ENCODE assay signal across 1 cellular context in the genomic region with DNA sequence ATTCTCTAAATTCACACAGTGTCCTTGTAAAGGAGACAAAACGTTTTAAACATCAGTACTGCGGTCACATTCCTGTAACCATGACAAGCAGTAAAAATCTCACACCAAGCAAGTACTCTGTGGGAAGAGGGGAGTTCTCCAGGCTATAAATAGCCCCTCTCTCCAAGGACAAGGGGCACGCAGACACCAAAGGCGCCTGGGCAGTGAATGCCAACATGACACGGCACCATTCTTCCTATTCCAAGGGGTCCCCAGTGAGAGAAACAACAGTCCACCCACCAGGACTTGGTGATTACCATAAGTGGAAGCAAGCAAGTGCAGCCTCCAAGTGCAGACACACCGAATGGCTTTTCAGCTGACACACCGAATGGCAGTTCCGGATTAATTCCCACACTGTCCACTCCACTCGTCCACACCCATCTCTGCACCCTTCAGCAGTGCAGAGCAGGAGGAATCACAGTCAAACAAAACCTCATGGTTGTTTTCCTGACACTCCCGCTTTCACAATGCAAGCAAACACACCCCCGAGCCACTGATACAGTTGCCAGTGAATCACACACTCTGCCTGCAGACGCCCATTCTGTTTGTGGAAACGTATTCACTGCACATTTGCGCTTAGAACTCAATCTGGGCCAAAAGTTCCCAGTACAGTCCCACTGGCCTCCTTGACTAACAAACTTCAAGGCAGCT.
TF ChIP-seq lines count a peak whose summit lies in the region.

No MANE protein-coding gene starts in this region.

TF ChIP-seq in HepG2, 621 proteins besides CTCF, POLR2A, EP300 and RAD21 (continues in another document):
- TF ChIP-seq, protein P1, sequence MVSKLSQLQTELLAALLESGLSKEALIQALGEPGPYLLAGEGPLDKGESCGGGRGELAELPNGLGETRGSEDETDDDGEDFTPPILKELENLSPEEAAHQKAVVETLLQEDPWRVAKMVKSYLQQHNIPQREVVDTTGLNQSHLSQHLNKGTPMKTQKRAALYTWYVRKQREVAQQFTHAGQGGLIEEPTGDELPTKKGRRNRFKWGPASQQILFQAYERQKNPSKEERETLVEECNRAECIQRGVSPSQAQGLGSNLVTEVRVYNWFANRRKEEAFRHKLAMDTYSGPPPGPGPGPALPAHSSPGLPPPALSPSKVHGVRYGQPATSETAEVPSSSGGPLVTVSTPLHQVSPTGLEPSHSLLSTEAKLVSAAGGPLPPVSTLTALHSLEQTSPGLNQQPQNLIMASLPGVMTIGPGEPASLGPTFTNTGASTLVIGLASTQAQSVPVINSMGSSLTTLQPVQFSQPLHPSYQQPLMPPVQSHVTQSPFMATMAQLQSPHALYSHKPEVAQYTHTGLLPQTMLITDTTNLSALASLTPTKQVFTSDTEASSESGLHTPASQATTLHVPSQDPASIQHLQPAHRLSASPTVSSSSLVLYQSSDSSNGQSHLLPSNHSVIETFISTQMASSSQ (IDR thresholded peaks at IDR 0.05; ENCODE audit: low read depth): no peak
- TF ChIP-seq, protein P1 (CRISPR knock-in tag; IDR thresholded peaks at IDR 0.05; ENCODE audit: borderline replicate concordance): no peak
- TF ChIP-seq BCL6 (CRISPR knock-in tag; IDR thresholded peaks at IDR 0.05): no peak
- TF ChIP-seq SNRNP70 (IDR thresholded peaks at IDR 0.05; ENCODE audit: low read depth, low read length): no peak
- no peak for TF ChIP-seq RXRB (CRISPR knock-in tag; IDR thresholded peaks at IDR 0.05; ENCODE audit: borderline replicate concordance)
- no peak for TF ChIP-seq MTA3 (CRISPR knock-in tag; IDR thresholded peaks at IDR 0.05)
- no peak for TF ChIP-seq ZNF367 (CRISPR knock-in tag; IDR thresholded peaks at IDR 0.05; ENCODE audit: borderline replicate concordance)
- no peak for TF ChIP-seq GATA4 (IDR thresholded peaks at IDR 0.05; ENCODE audit: borderline replicate concordance, low read depth)
- no peak for TF ChIP-seq NAIF1 (CRISPR knock-in tag; IDR thresholded peaks at IDR 0.05; ENCODE audit: borderline replicate concordance)
- TF ChIP-seq FOXA3 (CRISPR knock-in tag; IDR thresholded peaks at IDR 0.05): peak; percentile 6; the same call in 1 of the 2 replicates
- TF ChIP-seq POLR2AphosphoS5 (IDR thresholded peaks at IDR 0.05; ENCODE audit: low read depth, low read length): no peak
- TF ChIP-seq, protein P2, sequence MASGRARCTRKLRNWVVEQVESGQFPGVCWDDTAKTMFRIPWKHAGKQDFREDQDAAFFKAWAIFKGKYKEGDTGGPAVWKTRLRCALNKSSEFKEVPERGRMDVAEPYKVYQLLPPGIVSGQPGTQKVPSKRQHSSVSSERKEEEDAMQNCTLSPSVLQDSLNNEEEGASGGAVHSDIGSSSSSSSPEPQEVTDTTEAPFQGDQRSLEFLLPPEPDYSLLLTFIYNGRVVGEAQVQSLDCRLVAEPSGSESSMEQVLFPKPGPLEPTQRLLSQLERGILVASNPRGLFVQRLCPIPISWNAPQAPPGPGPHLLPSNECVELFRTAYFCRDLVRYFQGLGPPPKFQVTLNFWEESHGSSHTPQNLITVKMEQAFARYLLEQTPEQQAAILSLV (CRISPR knock-in tag; IDR thresholded peaks at IDR 0.05; ENCODE audit: borderline replicate concordance): no peak
- no peak for TF ChIP-seq U2AF2 (IDR thresholded peaks at IDR 0.05; ENCODE audit: low read depth, low read length)
- no peak for TF ChIP-seq FOSL1 (CRISPR knock-in tag; IDR thresholded peaks at IDR 0.05; ENCODE audit: borderline replicate concordance)
- TF ChIP-seq, protein P3, sequence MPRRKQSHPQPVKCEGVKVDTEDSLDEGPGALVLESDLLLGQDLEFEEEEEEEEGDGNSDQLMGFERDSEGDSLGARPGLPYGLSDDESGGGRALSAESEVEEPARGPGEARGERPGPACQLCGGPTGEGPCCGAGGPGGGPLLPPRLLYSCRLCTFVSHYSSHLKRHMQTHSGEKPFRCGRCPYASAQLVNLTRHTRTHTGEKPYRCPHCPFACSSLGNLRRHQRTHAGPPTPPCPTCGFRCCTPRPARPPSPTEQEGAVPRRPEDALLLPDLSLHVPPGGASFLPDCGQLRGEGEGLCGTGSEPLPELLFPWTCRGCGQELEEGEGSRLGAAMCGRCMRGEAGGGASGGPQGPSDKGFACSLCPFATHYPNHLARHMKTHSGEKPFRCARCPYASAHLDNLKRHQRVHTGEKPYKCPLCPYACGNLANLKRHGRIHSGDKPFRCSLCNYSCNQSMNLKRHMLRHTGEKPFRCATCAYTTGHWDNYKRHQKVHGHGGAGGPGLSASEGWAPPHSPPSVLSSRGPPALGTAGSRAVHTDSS (CRISPR knock-in tag; conservative IDR thresholded peaks at IDR 0.05): no peak
- TF ChIP-seq PHF5A (CRISPR knock-in tag; IDR thresholded peaks at IDR 0.05; ENCODE audit: low read depth, unreplicated experiment): no peak
- TF ChIP-seq RORA (CRISPR knock-in tag; IDR thresholded peaks at IDR 0.05): no peak
- no peak for TF ChIP-seq ZFP1 (CRISPR knock-in tag; IDR thresholded peaks at IDR 0.05)
- TF ChIP-seq, protein P4, sequence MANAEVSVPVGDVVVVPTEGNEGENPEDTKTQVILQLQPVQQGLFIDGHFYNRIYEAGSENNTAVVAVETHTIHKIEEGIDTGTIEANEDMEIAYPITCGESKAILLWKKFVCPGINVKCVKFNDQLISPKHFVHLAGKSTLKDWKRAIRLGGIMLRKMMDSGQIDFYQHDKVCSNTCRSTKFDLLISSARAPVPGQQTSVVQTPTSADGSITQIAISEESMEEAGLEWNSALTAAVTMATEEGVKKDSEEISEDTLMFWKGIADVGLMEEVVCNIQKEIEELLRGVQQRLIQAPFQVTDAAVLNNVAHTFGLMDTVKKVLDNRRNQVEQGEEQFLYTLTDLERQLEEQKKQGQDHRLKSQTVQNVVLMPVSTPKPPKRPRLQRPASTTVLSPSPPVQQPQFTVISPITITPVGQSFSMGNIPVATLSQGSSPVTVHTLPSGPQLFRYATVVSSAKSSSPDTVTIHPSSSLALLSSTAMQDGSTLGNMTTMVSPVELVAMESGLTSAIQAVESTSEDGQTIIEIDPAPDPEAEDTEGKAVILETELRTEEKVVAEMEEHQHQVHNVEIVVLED (CRISPR knock-in tag; IDR thresholded peaks at IDR 0.05; ENCODE audit: borderline replicate concordance): no peak
- TF ChIP-seq SP2 (CRISPR knock-in tag; IDR thresholded peaks at IDR 0.05): no peak
- peak; percentile 57; the same call in 1 of the 2 replicates for TF ChIP-seq POLR2G (IDR thresholded peaks at IDR 0.05; ENCODE audit: low read depth, low read length)
- TF ChIP-seq, protein P5, sequence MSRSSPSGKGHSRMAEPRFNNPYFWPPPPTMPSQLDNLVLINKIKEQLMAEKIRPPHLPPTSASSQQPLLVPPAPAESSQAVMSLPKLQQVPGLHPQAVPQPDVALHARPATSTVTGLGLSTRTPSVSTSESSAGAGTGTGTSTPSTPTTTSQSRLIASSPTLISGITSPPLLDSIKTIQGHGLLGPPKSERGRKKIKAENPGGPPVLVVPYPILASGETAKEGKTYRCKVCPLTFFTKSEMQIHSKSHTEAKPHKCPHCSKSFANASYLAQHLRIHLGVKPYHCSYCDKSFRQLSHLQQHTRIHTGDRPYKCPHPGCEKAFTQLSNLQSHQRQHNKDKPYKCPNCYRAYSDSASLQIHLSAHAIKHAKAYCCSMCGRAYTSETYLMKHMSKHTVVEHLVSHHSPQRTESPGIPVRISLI (CRISPR knock-in tag; IDR thresholded peaks at IDR 0.05; ENCODE audit: borderline replicate concordance): no peak
- no peak for TF ChIP-seq MIXL1 (CRISPR knock-in tag; IDR thresholded peaks at IDR 0.05)
- TF ChIP-seq, protein P6, sequence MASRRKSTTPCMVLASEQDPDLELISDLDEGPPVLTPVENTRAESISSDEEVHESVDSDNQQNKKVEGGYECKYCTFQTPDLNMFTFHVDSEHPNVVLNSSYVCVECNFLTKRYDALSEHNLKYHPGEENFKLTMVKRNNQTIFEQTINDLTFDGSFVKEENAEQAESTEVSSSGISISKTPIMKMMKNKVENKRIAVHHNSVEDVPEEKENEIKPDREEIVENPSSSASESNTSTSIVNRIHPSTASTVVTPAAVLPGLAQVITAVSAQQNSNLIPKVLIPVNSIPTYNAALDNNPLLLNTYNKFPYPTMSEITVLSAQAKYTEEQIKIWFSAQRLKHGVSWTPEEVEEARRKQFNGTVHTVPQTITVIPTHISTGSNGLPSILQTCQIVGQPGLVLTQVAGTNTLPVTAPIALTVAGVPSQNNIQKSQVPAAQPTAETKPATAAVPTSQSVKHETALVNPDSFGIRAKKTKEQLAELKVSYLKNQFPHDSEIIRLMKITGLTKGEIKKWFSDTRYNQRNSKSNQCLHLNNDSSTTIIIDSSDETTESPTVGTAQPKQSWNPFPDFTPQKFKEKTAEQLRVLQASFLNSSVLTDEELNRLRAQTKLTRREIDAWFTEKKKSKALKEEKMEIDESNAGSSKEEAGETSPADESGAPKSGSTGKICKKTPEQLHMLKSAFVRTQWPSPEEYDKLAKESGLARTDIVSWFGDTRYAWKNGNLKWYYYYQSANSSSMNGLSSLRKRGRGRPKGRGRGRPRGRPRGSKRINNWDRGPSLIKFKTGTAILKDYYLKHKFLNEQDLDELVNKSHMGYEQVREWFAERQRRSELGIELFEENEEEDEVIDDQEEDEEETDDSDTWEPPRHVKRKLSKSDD (CRISPR knock-in tag; IDR thresholded peaks at IDR 0.05; ENCODE audit: low read depth): no peak
- TF ChIP-seq ZNF737 (CRISPR knock-in tag; IDR thresholded peaks at IDR 0.05; ENCODE audit: borderline replicate concordance): no peak
- no peak for TF ChIP-seq ZNF674 (CRISPR knock-in tag; IDR thresholded peaks at IDR 0.05; ENCODE audit: low read depth)
- TF ChIP-seq MBD4 (IDR thresholded peaks at IDR 0.05; ENCODE audit: borderline replicate concordance, low read length): no peak
- no peak for TF ChIP-seq ZNF629 (CRISPR knock-in tag; conservative IDR thresholded peaks at IDR 0.05)
- no peak for TF ChIP-seq ZC3H4 (CRISPR knock-in tag; IDR thresholded peaks at IDR 0.05; ENCODE audit: borderline replicate concordance)
- TF ChIP-seq, protein P7, sequence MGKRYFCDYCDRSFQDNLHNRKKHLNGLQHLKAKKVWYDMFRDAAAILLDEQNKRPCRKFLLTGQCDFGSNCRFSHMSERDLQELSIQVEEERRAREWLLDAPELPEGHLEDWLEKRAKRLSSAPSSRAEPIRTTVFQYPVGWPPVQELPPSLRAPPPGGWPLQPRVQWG (CRISPR knock-in tag; IDR thresholded peaks at IDR 0.05; ENCODE audit: borderline replicate concordance, low read depth): no peak
- TF ChIP-seq AGO2 (optimal IDR thresholded peaks at IDR 0.05; ENCODE audit: low read depth, low read length): no peak
- no peak for TF ChIP-seq NFKBIZ (CRISPR knock-in tag; IDR thresholded peaks at IDR 0.05)
- no peak for TF ChIP-seq NBN (conservative IDR thresholded peaks at IDR 0.05)
- no peak for TF ChIP-seq ZSCAN25 (CRISPR knock-in tag; IDR thresholded peaks at IDR 0.05)
- TF ChIP-seq NCOA1 (CRISPR knock-in tag; IDR thresholded peaks at IDR 0.05): no peak
- no peak for TF ChIP-seq ASH2L (IDR thresholded peaks at IDR 0.05; ENCODE audit: insufficient read length, low read depth, low read length)
- no peak for TF ChIP-seq ZNF816 (CRISPR knock-in tag; IDR thresholded peaks at IDR 0.05; ENCODE audit: borderline replicate concordance)
- TF ChIP-seq CENPX (CRISPR knock-in tag; IDR thresholded peaks at IDR 0.05): no peak
- no peak for TF ChIP-seq MZF1 (CRISPR knock-in tag; IDR thresholded peaks at IDR 0.05; ENCODE audit: borderline replicate concordance)
- 0 out of 2 replicates have a peak, but pooled peaks have one; percentile 10 for TF ChIP-seq ELF1 (CRISPR knock-in tag; IDR thresholded peaks at IDR 0.05)
- TF ChIP-seq NRL (CRISPR knock-in tag; IDR thresholded peaks at IDR 0.05; ENCODE audit: borderline replicate concordance): no peak
- no peak for TF ChIP-seq PRPF4 (IDR thresholded peaks at IDR 0.05; ENCODE audit: low read depth, low read length, poor library complexity, severe bottlenecking)
- TF ChIP-seq, protein P8, sequence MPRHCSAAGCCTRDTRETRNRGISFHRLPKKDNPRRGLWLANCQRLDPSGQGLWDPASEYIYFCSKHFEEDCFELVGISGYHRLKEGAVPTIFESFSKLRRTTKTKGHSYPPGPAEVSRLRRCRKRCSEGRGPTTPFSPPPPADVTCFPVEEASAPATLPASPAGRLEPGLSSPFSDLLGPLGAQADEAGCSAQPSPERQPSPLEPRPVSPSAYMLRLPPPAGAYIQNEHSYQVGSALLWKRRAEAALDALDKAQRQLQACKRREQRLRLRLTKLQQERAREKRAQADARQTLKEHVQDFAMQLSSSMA (CRISPR knock-in tag; IDR thresholded peaks at IDR 0.05): no peak
- no peak for TF ChIP-seq IKZF1 (IDR thresholded peaks at IDR 0.05)
- no peak for TF ChIP-seq KLF16 (CRISPR knock-in tag; IDR thresholded peaks at IDR 0.05)
- TF ChIP-seq ZNF3 (CRISPR knock-in tag; IDR thresholded peaks at IDR 0.05): no peak
- TF ChIP-seq ZNF496 (CRISPR knock-in tag; IDR thresholded peaks at IDR 0.05; ENCODE audit: insufficient replicate concordance): no peak
- TF ChIP-seq, protein P9, sequence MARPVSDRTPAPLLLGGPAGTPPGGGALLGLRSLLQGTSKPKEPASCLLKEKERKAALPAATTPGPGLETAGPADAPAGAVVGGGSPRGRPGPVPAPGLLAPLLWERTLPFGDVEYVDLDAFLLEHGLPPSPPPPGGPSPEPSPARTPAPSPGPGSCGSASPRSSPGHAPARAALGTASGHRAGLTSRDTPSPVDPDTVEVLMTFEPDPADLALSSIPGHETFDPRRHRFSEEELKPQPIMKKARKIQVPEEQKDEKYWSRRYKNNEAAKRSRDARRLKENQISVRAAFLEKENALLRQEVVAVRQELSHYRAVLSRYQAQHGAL (CRISPR knock-in tag; IDR thresholded peaks at IDR 0.05; ENCODE audit: not compliant biosample characterization): no peak
- TF ChIP-seq MEF2D (CRISPR knock-in tag; IDR thresholded peaks at IDR 0.05): no peak
